ENCODE assay signal across 1 cellular context in genomic region chr16:81494434-81494806, GRCh38.
TF ChIP-seq lines count a peak whose summit lies in the region.

No MANE protein-coding gene starts in this region.

TF ChIP-seq in K562, 482 proteins besides CTCF, POLR2A, EP300 and RAD21 (continued from another document):
- TF ChIP-seq POLR2G (IDR thresholded peaks at IDR 0.05; ENCODE audit: low read depth, low read length): peak; percentile 14; the same call in 1 of the 2 replicates
